ENCODE assay signal across 18 cellular contexts in genomic region chr9:132851421-132851792, GRCh38. TPM values are rescaled to one million over a fixed set of nuclear protein-coding genes. Genes with fewer than 3 reads are reported as not detected.
"Had no signal": no experiment of that assay in that cellular context is flagged by ENCODE, and none has a peak within 500 bp of the region (broad histone marks: within the 10 kb centered on the region; RNA-seq: fewer than 3 reads in every experiment).

No MANE protein-coding gene starts in this region.

- DNase-seq: activated CD4-positive, alpha-beta memory T cell treated with anti-CD3 and anti-CD28 coated beads, Interleukin-2, amount 10 ng/mL, durations not matched to agents 7 days and 5 days; activated CD4-positive, CD25-positive, alpha-beta regulatory T cell treated with anti-CD3 and anti-CD28 coated beads, Interleukin-2, amount 50 U/mL, for 72 hours; activated CD8-positive, alpha-beta memory T cell treated with anti-CD3 and anti-CD28 coated beads, Interleukin-2, amount 50 U/mL, for 4 hours; activated effector memory CD4-positive, alpha-beta T cell treated with anti-CD3 and anti-CD28 coated beads, Interleukin-2, amount 50 U/mL, for 16 hours; heart left ventricle; occipital lobe; stimulated activated CD4-positive, alpha-beta T cell treated with anti-CD3 and anti-CD28 coated beads, Interleukin-15, amount 100 ng/mL, for 24 hours; stimulated activated CD4-positive, alpha-beta T cell treated with anti-CD3 and anti-CD28 coated beads, Interleukin-4, amount 100 ng/mL, for 24 hours; upper lobe of right lung had no signal

- H3K36me3 Mint-ChIP-seq: immature natural killer cell had no signal

- H3K4me3 ChIP-seq: heart left ventricle, right atrium auricular region, skin epidermis, upper lobe of right lung had no signal

- H3K36me3 ChIP-seq: heart left ventricle, right atrium auricular region, upper lobe of right lung had no signal

- H3K9me3 ChIP-seq: heart left ventricle, right atrium auricular region, upper lobe of right lung had no signal

- H3K4me3 Mint-ChIP-seq: activated CD4-positive, alpha-beta memory T cell treated with anti-CD3 and anti-CD28 coated beads, Interleukin-2, amount 10 ng/mL, durations not matched to agents 7 days and 5 days; immature natural killer cell; nephron; stimulated activated naive CD8-positive, alpha-beta T cell treated with anti-CD3 and anti-CD28 coated beads, Interleukin-15, Interleukin-2, amounts not matched to agents 100 ng/mL and 50 ng/mL, for 24 hours had no signal

- H3K27ac Mint-ChIP-seq: activated CD4-positive, alpha-beta memory T cell treated with anti-CD3 and anti-CD28 coated beads, Interleukin-2, amount 10 ng/mL, durations not matched to agents 7 days and 5 days; immature natural killer cell; nephron; progenitor cell of endocrine pancreas had no signal

- H3K4me1 ChIP-seq: heart left ventricle, right atrium auricular region, upper lobe of right lung had no signal

- H3K9me3 Mint-ChIP-seq: activated CD4-positive, alpha-beta memory T cell treated with anti-CD3 and anti-CD28 coated beads, Interleukin-2, amount 10 ng/mL, durations not matched to agents 7 days and 5 days; immature natural killer cell; nephron; stimulated activated naive CD8-positive, alpha-beta T cell treated with anti-CD3 and anti-CD28 coated beads, Interleukin-15, Interleukin-2, amounts not matched to agents 100 ng/mL and 50 ng/mL, for 24 hours had no signal

- H3K27me3 ChIP-seq: heart left ventricle, right atrium auricular region, upper lobe of right lung had no signal

- FAIRE-seq: bronchial epithelial cell, frontal cortex had no signal

- ATAC-seq: heart left ventricle, upper lobe of right lung had no signal

- H3K27ac ChIP-seq: epithelial cell of prostate, heart left ventricle, right atrium auricular region, skin epidermis, upper lobe of right lung had no signal

- H3K27me3 Mint-ChIP-seq: stimulated activated naive CD8-positive, alpha-beta T cell treated with anti-CD3 and anti-CD28 coated beads, Interleukin-15, Interleukin-2, amounts not matched to agents 100 ng/mL and 50 ng/mL, for 24 hours had no signal

RNA-seq across cellular contexts. Expression of gene AK8, which starts 26.7 kb away (rescaled TPM):
- total RNA-seq: activated CD4-positive, alpha-beta memory T cell treated with anti-CD3 and anti-CD28 coated beads, Interleukin-2, amount 10 ng/mL, durations not matched to agents 7 days and 5 days; bronchial epithelial cell had no signal
- polyA plus RNA-seq: heart left ventricle had no signal
